ENCODE assay signal across 19 cellular contexts in genomic region chr13:101714195-101714594, GRCh38.
"Had no signal": no experiment of that assay in that cellular context is flagged by ENCODE, and none has a peak within 500 bp of the region (broad histone marks: within the 10 kb centered on the region; RNA-seq: fewer than 3 reads in every experiment).

No MANE protein-coding gene starts in this region.

- ATAC-seq: activated CD4-positive, alpha-beta T cell treated with anti-CD3 and anti-CD28 coated beads for 36 hours; activated CD8-positive, alpha-beta T cell treated with anti-CD3 and anti-CD28 coated beads for 36 hours; activated T-cell treated with anti-CD3 and anti-CD28 coated beads, Interleukin-2, amount 50 U/mL, for 72 hours; PC-3; T-cell had no signal

- H3K27me3 Mint-ChIP-seq: activated naive CD4-positive, alpha-beta T cell treated with anti-CD3 and anti-CD28 coated beads, Interleukin-2, amount 10 ng/mL, durations not matched to agents 7 days and 5 days had no signal

- DNase-seq: activated CD4-positive, alpha-beta T cell treated with anti-CD3 and anti-CD28 coated beads for 36 hours; activated CD4-positive, alpha-beta T cell treated with anti-CD3 and anti-CD28 coated beads, Interleukin-2, amount 50 U/mL, for 1 hour; activated CD8-positive, alpha-beta memory T cell treated with anti-CD3 and anti-CD28 coated beads, Interleukin-2, amount 50 U/mL, for 4 hours; activated CD8-positive, alpha-beta T cell treated with anti-CD3 and anti-CD28 coated beads for 36 hours; activated gamma-delta T cell treated with Interleukin-2 at 50 U/mL for 16 hours; activated naive CD4-positive, alpha-beta T cell treated with anti-CD3 and anti-CD28 coated beads, Interleukin-2, amount 10 ng/mL, durations not matched to agents 7 days and 5 days; activated naive CD8-positive, alpha-beta T cell treated with anti-CD3 and anti-CD28 coated beads for 36 hours; activated T-cell treated with anti-CD3 and anti-CD28 coated beads, Interleukin-2, amount 50 U/mL, for 72 hours; brain microvascular endothelial cell; NCI-H1092; NCI-H1436; NCI-H187 treated with DMSO at 0.1 percent for 48 hours; NCI-H2107; NCI-H446 treated with DMSO at 0.1 percent for 48 hours; NCI-H524 treated with DMSO at 0.1 percent for 48 hours; PC-3; T-cell; T-helper 2 cell had no signal

- H3K36me3 Mint-ChIP-seq: activated naive CD4-positive, alpha-beta T cell treated with anti-CD3 and anti-CD28 coated beads, Interleukin-2, amount 10 ng/mL, durations not matched to agents 7 days and 5 days; activated naive CD8-positive, alpha-beta T cell treated with anti-CD3 and anti-CD28 coated beads for 36 hours; T-cell had no signal

- H3K4me3 Mint-ChIP-seq: activated CD4-positive, alpha-beta T cell treated with anti-CD3 and anti-CD28 coated beads for 36 hours; activated CD8-positive, alpha-beta T cell treated with anti-CD3 and anti-CD28 coated beads for 36 hours; activated naive CD4-positive, alpha-beta T cell treated with anti-CD3 and anti-CD28 coated beads, Interleukin-2, amount 10 ng/mL, durations not matched to agents 7 days and 5 days; activated naive CD8-positive, alpha-beta T cell treated with anti-CD3 and anti-CD28 coated beads for 36 hours; activated T-cell treated with anti-CD3 and anti-CD28 coated beads, Interleukin-2, amount 50 U/mL, for 72 hours; T-cell had no signal

- H3K27ac Mint-ChIP-seq: activated CD4-positive, alpha-beta T cell treated with anti-CD3 and anti-CD28 coated beads for 36 hours; activated CD8-positive, alpha-beta T cell treated with anti-CD3 and anti-CD28 coated beads for 36 hours; activated naive CD4-positive, alpha-beta T cell treated with anti-CD3 and anti-CD28 coated beads, Interleukin-2, amount 10 ng/mL, durations not matched to agents 7 days and 5 days; activated naive CD8-positive, alpha-beta T cell treated with anti-CD3 and anti-CD28 coated beads for 36 hours; activated T-cell treated with anti-CD3 and anti-CD28 coated beads, Interleukin-2, amount 50 U/mL, for 72 hours; activated T-helper 2 cell treated with anti-CD3 and anti-CD28 coated beads, Interferon-gamma antibody, Interleukin-2, Interleukin-4, amounts not matched to agents 10 μg/mL and 5 μg/mL and 100 μg/mL, durations not matched to agents 14 hours and 24 hours and 36 hours; T-cell had no signal

- H3K4me1 Mint-ChIP-seq: activated CD4-positive, alpha-beta T cell treated with anti-CD3 and anti-CD28 coated beads for 36 hours; activated naive CD4-positive, alpha-beta T cell treated with anti-CD3 and anti-CD28 coated beads, Interleukin-2, amount 10 ng/mL, durations not matched to agents 7 days and 5 days; activated naive CD8-positive, alpha-beta T cell treated with anti-CD3 and anti-CD28 coated beads for 36 hours; T-cell had no signal

- H3K9me3 Mint-ChIP-seq: activated CD8-positive, alpha-beta T cell treated with anti-CD3 and anti-CD28 coated beads for 36 hours; activated naive CD4-positive, alpha-beta T cell treated with anti-CD3 and anti-CD28 coated beads, Interleukin-2, amount 10 ng/mL, durations not matched to agents 7 days and 5 days; activated naive CD8-positive, alpha-beta T cell treated with anti-CD3 and anti-CD28 coated beads for 36 hours; activated T-cell treated with anti-CD3 and anti-CD28 coated beads, Interleukin-2, amount 50 U/mL, for 72 hours; activated T-helper 2 cell treated with anti-CD3 and anti-CD28 coated beads, Interferon-gamma antibody, Interleukin-2, Interleukin-4, amounts not matched to agents 10 μg/mL and 5 μg/mL and 100 μg/mL, durations not matched to agents 14 hours and 24 hours and 36 hours; T-cell had no signal
